Comparison of ENCODE assay signal across 27 cellular contexts in the genomic region with DNA sequence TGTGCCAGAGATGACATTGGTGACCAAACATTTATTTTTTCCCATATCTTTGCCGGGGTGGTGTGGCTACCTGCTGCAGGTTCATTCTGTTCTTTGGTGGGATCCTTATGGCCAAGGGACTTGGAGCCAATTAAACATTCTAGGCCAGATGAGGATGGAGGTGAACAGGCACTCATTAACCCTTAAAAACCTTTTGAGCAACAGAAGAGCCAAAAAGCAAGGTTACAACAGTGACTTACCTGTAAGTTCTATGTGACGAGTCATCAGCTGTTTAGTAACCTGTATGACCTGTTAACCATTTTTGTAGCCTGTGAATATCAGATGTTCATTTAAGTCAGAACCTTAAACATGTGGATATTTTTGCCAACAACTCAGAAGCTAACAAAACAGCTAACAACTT.
"Had no signal": no experiment of that assay in that cellular context is flagged by ENCODE, and none has a peak within 500 bp of the region (broad histone marks: within the 10 kb centered on the region; RNA-seq: fewer than 3 reads in every experiment).

No MANE protein-coding gene starts in this region.

- H3K4me2 ChIP-seq: hepatocyte had no signal

- H3K79me2 ChIP-seq: hepatocyte had no signal

- DNase-seq: activated CD4-positive, alpha-beta T cell treated with anti-CD3 and anti-CD28 coated beads, Interleukin-2, amount 50 U/mL, for 48 hours; activated CD4-positive, CD25-positive, alpha-beta regulatory T cell treated with anti-CD3 and anti-CD28 coated beads, Interleukin-2, amount 50 U/mL, for 72 hours; activated effector memory CD4-positive, alpha-beta T cell treated with anti-CD3 and anti-CD28 coated beads, Interleukin-2, amount 50 U/mL, for 16 hours; activated naive CD4-positive, alpha-beta T cell treated with anti-CD3 and anti-CD28 coated beads, Interleukin-2, amount 10 ng/mL, durations not matched to agents 7 days and 5 days; activated T-cell treated with anti-CD3 and anti-CD28 coated beads, Interleukin-2, amount 50 U/mL, for 72 hours; amygdala; cortex of kidney; endodermal cell; erythroblast; immature natural killer cell; kidney glomerular epithelial cell; left ventricle myocardium inferior; pancreas; psoas muscle; stimulated activated CD4-positive, alpha-beta T cell treated with anti-CD3 and anti-CD28 coated beads, Interleukin-1b, Interleukin-23, amount 100 ng/mL, for 48 hours; stomach; T-cell; uterus; WERI-Rb-1 had no signal

- H3K36me3 ChIP-seq: left ventricle myocardium inferior, pancreas, right atrium auricular region, suprapubic skin, uterus had no signal

- H3K4me3 ChIP-seq: hepatocyte, left ventricle myocardium inferior, pancreas, psoas muscle, right atrium auricular region, stomach, suprapubic skin, tibial nerve, uterus had no signal

- H3K27ac ChIP-seq: foreskin keratinocyte, hepatocyte, left ventricle myocardium inferior, neutrophil, pancreas, psoas muscle, right atrium auricular region, stomach, suprapubic skin, tibial nerve, uterus, WERI-Rb-1 had no signal

- H3K4me1 ChIP-seq: psoas muscle, uterus had no signal

- H3K9me3 ChIP-seq: left ventricle myocardium inferior, neutrophil, pancreas, psoas muscle, right atrium auricular region, stomach, suprapubic skin, tibial nerve, uterus had no signal

- ATAC-seq: activated T-cell treated with anti-CD3 and anti-CD28 coated beads, Interleukin-2, amount 50 U/mL, for 72 hours; foreskin keratinocyte; natural killer cell treated with Interleukin-12 subunit alpha and Interleukin-12 subunit beta and Interleukin-15 and Interleukin-18, amount 100 ng/mL, for 72 hours; pancreas; psoas muscle; T-cell had no signal

- H3K27me3 ChIP-seq: foreskin keratinocyte, hepatocyte, neutrophil, pancreas, right atrium auricular region, stomach, suprapubic skin, tibial nerve, uterus had no signal

- FAIRE-seq: pancreas, TTC549 had no signal

- H2AFZ ChIP-seq: hepatocyte had no signal
